18 cellular contexts compared by ENCODE assay signal in the genomic region with DNA sequence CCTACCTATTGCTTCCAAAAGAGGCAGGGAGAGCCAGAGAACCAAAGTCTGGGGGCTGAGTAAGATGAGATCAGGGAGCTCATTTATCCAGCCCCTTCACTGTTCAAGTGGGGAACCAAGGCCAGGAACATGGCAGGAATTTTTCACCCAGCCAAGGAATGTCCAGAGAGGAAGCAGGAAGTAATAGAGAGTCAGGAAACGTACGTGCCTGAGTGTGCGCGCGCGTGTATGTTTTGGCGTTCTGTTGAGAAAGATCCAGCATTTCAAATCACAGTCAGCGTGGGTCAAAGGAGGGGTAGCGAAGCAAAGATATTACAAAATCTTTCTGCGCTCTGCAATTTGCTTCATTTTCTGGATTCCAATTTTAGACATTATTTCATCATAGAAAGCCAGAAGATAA. TPM values are rescaled to one million over a fixed set of nuclear protein-coding genes. Genes with fewer than 3 reads are reported as not detected.
DNase-seq lines count a peak whose midpoint lies in the region; ATAC-seq, FAIRE-seq and TF ChIP-seq lines count a peak whose summit lies in the region.
"Had no signal": no experiment of that assay in that cellular context is flagged by ENCODE, and none has a peak within 500 bp of the region (broad histone marks: within the 10 kb centered on the region; RNA-seq: fewer than 3 reads in every experiment).

No MANE protein-coding gene starts in this region.

- H3K4me3 Mint-ChIP-seq in neural progenitor cell, result no peak overlapping the region
- H3K4me3 Mint-ChIP-seq: CD4-positive, alpha-beta memory T cell had no signal

- H3K9ac ChIP-seq in HepG2 (ENCODE audit: insufficient read depth, low read depth, low read length), result no peak overlapping the region
- H3K9ac ChIP-seq in kidney (ENCODE audit: low read length in 2 of 2), result no peak overlapping the region
- no peak overlapping the region for H3K9ac ChIP-seq in neural progenitor cell

- no peak for TF ChIP-seq RAD21 in HepG2 (CRISPR knock-in tag; IDR thresholded peaks at IDR 0.05)

- TF ChIP-seq EP300 in HepG2 (IDR thresholded peaks at IDR 0.05; ENCODE audit: low read depth in 2 of 2, low read length in 2 of 2) (no peak), HepG2 (CRISPR knock-in tag; IDR thresholded peaks at IDR 0.05; ENCODE audit: borderline replicate concordance) (no peak)

- DNase-seq in right lobe of liver (peak in 1 of 3 donors; percentile 42), HepG2 (ENCODE audit: low spot score) (no peak), kidney (no peak), neural progenitor cell (ENCODE audit: low spot score) (no peak), dedifferentiated amniotic fluid mesenchymal stem cell (ENCODE audit: extremely low spot score) (no peak), SHP77 treated with DMSO at 0.1 percent for 48 hours (lab: John Stamatoyannopoulos, UW) (no peak)
- no peak for DNase-seq in stimulated activated naive CD4-positive, alpha-beta T cell treated with Interleukin-2 at 50 U/mL for 16 hours (lab: John Stamatoyannopoulos, UW)
- DNase-seq: ACHN; C1 segment of cervical spinal cord; CD4-positive, alpha-beta memory T cell; DMS79; HCEC 1CT had no signal

- TF ChIP-seq CTCF in right lobe of liver (IDR thresholded peaks at IDR 0.05) (no peak), HepG2 (CRISPR knock-in tag; IDR thresholded peaks at IDR 0.05) (no peak), kidney (IDR thresholded peaks at IDR 0.05; ENCODE audit: borderline replicate concordance, extremely low read depth, insufficient read depth) (no peak), neural progenitor cell (IDR thresholded peaks at IDR 0.05) (no peak)

- H3K9me3 ChIP-seq in right lobe of liver, result no peaks in the 10 kb centered on the region
- H3K9me3 ChIP-seq in HepG2 (ENCODE audit: low read length), result no peaks in the 10 kb centered on the region
- no peaks in the 10 kb centered on the region for H3K9me3 ChIP-seq in kidney (ENCODE audit: control insufficient read depth in 1 of 2, low read length in 2 of 2)
- H3K9me3 ChIP-seq in neural progenitor cell (ENCODE audit: low read depth), result no peaks in the 10 kb centered on the region

- H4K20me1 ChIP-seq in HepG2 (ENCODE audit: insufficient read depth, low read length) (no peaks in the 10 kb centered on the region), neural progenitor cell (ENCODE audit: low read depth) (no peaks in the 10 kb centered on the region)

- peaks cover 2% of the 10 kb centered on the region for H3K27me3 Mint-ChIP-seq in neural progenitor cell (ENCODE audit: insufficient read depth, low read depth)

- H3K27ac ChIP-seq in right lobe of liver (no peak overlapping the region), HepG2 (ENCODE audit: extremely low read length, insufficient read depth, low read length) (no peak overlapping the region), kidney (ENCODE audit: low read depth in 2 of 2, low read length in 2 of 2) (peak overlapping the region; percentile 71 to 86), neural progenitor cell (no peak overlapping the region)
- H3K27ac ChIP-seq: HL-60 had no signal

- no peak overlapping the region for H3K4me2 ChIP-seq in HepG2 (ENCODE audit: low read depth, low read length)
- no peak overlapping the region for H3K4me2 ChIP-seq in neural progenitor cell

- no TSS peak for BruUV-seq in HepG2 (replicated peaks; lab: Mats Ljungman, UMichigan)

- peaks cover 8% of the 10 kb centered on the region for H3K9me3 Mint-ChIP-seq in neural progenitor cell
- H3K9me3 Mint-ChIP-seq: CD4-positive, alpha-beta memory T cell had no signal

- 23% methylated on average over 10 of the region's 10 CpGs for WGBS in right lobe of liver (ENCODE audit: insufficient coverage, low coverage, low lambda C conversion rate, missing lambda C conversion rate)
- 32% methylated on average over 10 of the region's 10 CpGs for WGBS in HepG2 (ENCODE audit: low lambda C conversion rate)

- no peak overlapping the region for H2AFZ ChIP-seq in HepG2 (ENCODE audit: low read length)
- H2AFZ ChIP-seq in neural progenitor cell (replicated peaks), result peak overlapping the region; percentile 2

- ATAC-seq in right lobe of liver, result peak; percentile 40 to 77 (median 42)
- ATAC-seq in HepG2, result no peak
- ATAC-seq in GM19328 (IDR thresholded peaks at IDR 0.05; ENCODE audit: unreplicated experiment), result no peak
- ATAC-seq: GM12878 had no signal

- no peaks in the 10 kb centered on the region for H3K4me1 ChIP-seq in right lobe of liver
- H3K4me1 ChIP-seq in HepG2 (ENCODE audit: insufficient read depth, low read length), result no peaks in the 10 kb centered on the region
- H3K4me1 ChIP-seq in kidney (ENCODE audit: control insufficient read depth in 1 of 2, insufficient read depth in 1 of 2, low read depth in 1 of 2, low read length in 2 of 2), result peaks cover 3 to 9% of the 10 kb centered on the region in 2 donors
- peaks cover 5% of the 10 kb centered on the region for H3K4me1 ChIP-seq in neural progenitor cell

- H3K36me3 Mint-ChIP-seq in neural progenitor cell, result no peaks in the 10 kb centered on the region
- H3K36me3 Mint-ChIP-seq: CD4-positive, alpha-beta memory T cell had no signal

- POLR2A ChIA-PET in HepG2 (lab: Yijun Ruan, JAX), result no interaction called here

- no peaks in the 10 kb centered on the region for H3K79me2 ChIP-seq in HepG2 (ENCODE audit: insufficient read depth, low read length)
- no peaks in the 10 kb centered on the region for H3K79me2 ChIP-seq in neural progenitor cell (ENCODE audit: low read depth)

- no peak overlapping the region for H3K27ac Mint-ChIP-seq in neural progenitor cell
- H3K27ac Mint-ChIP-seq: CD4-positive, alpha-beta memory T cell had no signal

- H3K36me3 ChIP-seq in right lobe of liver, result no peaks in the 10 kb centered on the region
- no peaks in the 10 kb centered on the region for H3K36me3 ChIP-seq in HepG2 (replicated peaks in 1 of 2; ENCODE audit: control insufficient read depth in 1 of 2, insufficient read depth in 2 of 2, low read length in 2 of 2)
- H3K36me3 ChIP-seq in kidney (ENCODE audit: control insufficient read depth in 1 of 2, insufficient read depth in 2 of 2, low read length in 2 of 2), result no peaks in the 10 kb centered on the region
- H3K36me3 ChIP-seq in neural progenitor cell, result no peaks in the 10 kb centered on the region

- peaks cover 0 to 6% of the 10 kb centered on the region in 2 donors for H3K27me3 ChIP-seq in right lobe of liver
- peaks cover 0 to 23% of the 10 kb centered on the region in 2 experiments; a peak in 3 of 5 replicates for H3K27me3 ChIP-seq in HepG2 (ENCODE audit: control insufficient read depth in 1 of 2, insufficient read depth in 2 of 2, low read length in 2 of 2)
- no peaks in the 10 kb centered on the region for H3K27me3 ChIP-seq in neural progenitor cell

- TF ChIP-seq POLR2A in right lobe of liver (IDR thresholded peaks at IDR 0.05), result no peak
- TF ChIP-seq POLR2A in HepG2 (IDR thresholded peaks at IDR 0.05; ENCODE audit: insufficient read depth in 1 of 2, low read depth in 2 of 2, low read length in 2 of 2), result no peak

- CTCF ChIA-PET in HepG2 (lab: Yijun Ruan, JAX; ENCODE audit: low intra/inter-chr PET ratio, low total read pairs), result no interaction called here

- FAIRE-seq in HepG2 (lab: Jason Lieb, UNC) (no peak), kidney (lab: Jason Lieb, UNC) (no peak)
- FAIRE-seq: GM12878, GM18507, H1 had no signal

- H3K4me1 Mint-ChIP-seq in neural progenitor cell, result peaks cover 10% of the 10 kb centered on the region
- H3K4me1 Mint-ChIP-seq: CD4-positive, alpha-beta memory T cell had no signal

- in situ Hi-C loops in HepG2 (cut with HindIII; ENCODE audit: extremely low pct_ligation_motif_present, low pct_unique_long_range_greater_than_20kb), result no loop called here

- intact Hi-C loops in right lobe of liver (cut with DNase I), result loop anchor here in 1 of 2 donors (10.0 kb wide), 1 partner anchor 53 kb away; no protein-coding TSS in a partner anchor
- intact Hi-C loops in HepG2 (cut with micrococcal nuclease; ENCODE audit: unreplicated experiment), result no loop called here
- intact Hi-C loops in kidney (cut with DNase I), result no loop called here

- peaks cover 4% of the 10 kb centered on the region for H3F3A ChIP-seq in neural progenitor cell (ENCODE audit: low read depth)

- H3K4me3 ChIP-seq in right lobe of liver (no peak overlapping the region), HepG2 (replicated peaks in 1 of 3; ENCODE audit: insufficient read depth in 1 of 3, low read depth in 2 of 3, low read length in 3 of 3) (no peak overlapping the region), kidney (ENCODE audit: low read length in 2 of 2) (no peak overlapping the region), neural progenitor cell (no peak overlapping the region)
- H3K4me3 ChIP-seq: GM12878 had no signal

TF ChIP-seq in HepG2, 621 proteins besides CTCF, POLR2A, EP300 and RAD21 (continues in another document):
- TF ChIP-seq GTF3A (CRISPR knock-in tag; conservative IDR thresholded peaks at IDR 0.05), result no peak
- TF ChIP-seq, protein P1, sequence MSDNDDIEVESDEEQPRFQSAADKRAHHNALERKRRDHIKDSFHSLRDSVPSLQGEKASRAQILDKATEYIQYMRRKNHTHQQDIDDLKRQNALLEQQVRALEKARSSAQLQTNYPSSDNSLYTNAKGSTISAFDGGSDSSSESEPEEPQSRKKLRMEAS (IDR thresholded peaks at IDR 0.05), result no peak

RNA-seq across cellular contexts. Expression of a gene that starts 41.9 kb away (rescaled TPM):
- total RNA-seq in right lobe of liver, result 1 to 10 TPM; 1.3 to 4.6 (median 1.6) TPM
- total RNA-seq in HepG2 (2016; rRNA removed; fragmentation: Illumina TruSeq; extraction: Trizol), result 2.2 and 2.7 TPM in 2 replicates
- total RNA-seq in HepG2 (2016; cell fraction: cytosol; rRNA removed; fragmentation: Illumina TruSeq; extraction: Trizol; ENCODE audit: low read depth), result 1.3 and 1.5 TPM in 2 replicates
- total RNA-seq in HepG2 (2016; cell fraction: insoluble cytoplasmic fraction; rRNA removed; fragmentation: Illumina TruSeq; extraction: Trizol), result 2.3 and 2.6 TPM in 2 replicates
- total RNA-seq in HepG2 (2016; cell fraction: membrane; rRNA removed; fragmentation: Illumina TruSeq; extraction: Trizol), result 3.8 TPM in 2 replicates
- 1.4 and 1.6 TPM in 2 replicates for total RNA-seq in HepG2 (2016; cell fraction: nucleus; rRNA removed; fragmentation: Illumina TruSeq; extraction: Trizol)
- polyA plus RNA-seq in HepG2 (2011; rRNA removed), result 0.24 and 0.50 TPM in 2 replicates
- 0.60 and 0.71 TPM in 2 replicates for polyA plus RNA-seq in HepG2 (2011; cell fraction: cytosol; rRNA removed)
- polyA plus RNA-seq in HepG2 (2011; cell fraction: nucleus; rRNA removed), result 0.48 and 0.57 TPM in 2 replicates
- polyA plus RNA-seq in HepG2 (2012), result 0.43 and 0.65 TPM in 2 replicates
- 1.2 and 1.5 TPM in 2 replicates for polyA plus RNA-seq in HepG2 (2016; cell fraction: cytosol; fragmentation: Illumina TruSeq; extraction: Trizol; ENCODE audit: low read depth)
- 2.5 and 3.8 TPM in 2 replicates for polyA plus RNA-seq in HepG2 (2016; cell fraction: insoluble cytoplasmic fraction; fragmentation: Illumina TruSeq; extraction: Trizol; ENCODE audit: low read depth)
- 2.6 and 3.4 TPM in 2 replicates for polyA plus RNA-seq in HepG2 (2016; cell fraction: membrane; fragmentation: Illumina TruSeq; extraction: Trizol; ENCODE audit: low read depth)
- 2.0 and 2.1 TPM in 2 replicates for polyA plus RNA-seq in HepG2 (2016; cell fraction: nucleus; fragmentation: Illumina TruSeq; extraction: Trizol; ENCODE audit: insufficient read depth, low read depth)
- 1.2 TPM in 1 of 2 replicates, not detected in the other for polyA minus RNA-seq in HepG2 (2011; rRNA and poly(A)+ RNA removed; ENCODE audit: low replicate concordance)
- 0.69 and 0.70 TPM in 2 replicates for polyA minus RNA-seq in HepG2 (2011; cell fraction: cytosol; rRNA and poly(A)+ RNA removed)
- polyA minus RNA-seq in HepG2 (2011; cell fraction: nucleus; rRNA and poly(A)+ RNA removed), result 0.12 and 0.13 TPM in 2 replicates
- 14.5 TPM for total RNA-seq in kidney
- 5.4 TPM for polyA plus RNA-seq in kidney (ENCODE audit: insufficient read depth, low read depth, low replicate concordance)
- 20.2 and 41.3 TPM in 2 replicates for total RNA-seq in neural progenitor cell (ENCODE audit: low replicate concordance)
- total RNA-seq: G401, GM12878 had no signal
- polyA plus RNA-seq: CD4-positive, alpha-beta memory T cell had no signal

Comparison
In these comparisons a context has a peak if more than half of its experiments do, and no peak if none do; other contexts are left out.
1. ATAC-seq: peak in right lobe of liver (4 of 4); none in HepG2 (single experiment) and GM19328 (single experiment).
2. H3K27ac ChIP-seq: peak in kidney (2 of 2); none in right lobe of liver (0 of 3), HepG2 (single experiment) and neural progenitor cell (single experiment).